Comparison of ENCODE assay signal across 1 cellular context in genomic region chr15:52163321-52164190, GRCh38.
TF ChIP-seq lines count a peak whose summit lies in the region.

No MANE protein-coding gene starts in this region.

TF ChIP-seq in H1, 55 proteins besides CTCF, POLR2A, EP300 and RAD21 (continued from another document):
- TF ChIP-seq KDM1A (IDR thresholded peaks at IDR 0.05; ENCODE audit: borderline replicate concordance, low read length) (no peak), HDAC6 (IDR thresholded peaks at IDR 0.05; ENCODE audit: low read depth, low read length) (no peak), TEAD4 (IDR thresholded peaks at IDR 0.05; ENCODE audit: low read depth, low read length) (no peak), RXRA (IDR thresholded peaks at IDR 0.05; ENCODE audit: insufficient read depth, low read depth, low read length) (no peak), TCF12 (IDR thresholded peaks at IDR 0.05; ENCODE audit: low read depth, low read length) (no peak), ASH2L (IDR thresholded peaks at IDR 0.05; ENCODE audit: low read length) (no peak), KDM4A (IDR thresholded peaks at IDR 0.05; ENCODE audit: low read depth, low read length, severe bottlenecking) (no peak), NRF1 (IDR thresholded peaks at IDR 0.05; ENCODE audit: low read depth, low read length) (no peak), EGR1 (IDR thresholded peaks at IDR 0.05; ENCODE audit: borderline replicate concordance, low read depth, low read length) (no peak), TBP (IDR thresholded peaks at IDR 0.05; ENCODE audit: low read depth, low read length) (no peak), KDM5A (IDR thresholded peaks at IDR 0.05; ENCODE audit: low read length) (no peak), SRF (IDR thresholded peaks at IDR 0.05; ENCODE audit: low read depth, low read length) (no peak)
- TF ChIP-seq, protein P1, sequence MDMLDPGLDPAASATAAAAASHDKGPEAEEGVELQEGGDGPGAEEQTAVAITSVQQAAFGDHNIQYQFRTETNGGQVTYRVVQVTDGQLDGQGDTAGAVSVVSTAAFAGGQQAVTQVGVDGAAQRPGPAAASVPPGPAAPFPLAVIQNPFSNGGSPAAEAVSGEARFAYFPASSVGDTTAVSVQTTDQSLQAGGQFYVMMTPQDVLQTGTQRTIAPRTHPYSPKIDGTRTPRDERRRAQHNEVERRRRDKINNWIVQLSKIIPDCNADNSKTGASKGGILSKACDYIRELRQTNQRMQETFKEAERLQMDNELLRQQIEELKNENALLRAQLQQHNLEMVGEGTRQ (IDR thresholded peaks at IDR 0.05; ENCODE audit: low read length) = no peak
